20 cellular contexts compared by ENCODE assay signal in genomic region chr15:24675332-24676144, GRCh38. TPM values are rescaled to one million over a fixed set of nuclear protein-coding genes. Genes with fewer than 3 reads are reported as not detected.
DNase-seq lines count a peak whose midpoint lies in the region; ATAC-seq, FAIRE-seq and TF ChIP-seq lines count a peak whose summit lies in the region.
"Had no signal": no experiment of that assay in that cellular context is flagged by ENCODE, and none has a peak within 500 bp of the region (broad histone marks: within the 10 kb centered on the region; RNA-seq: fewer than 3 reads in every experiment).

TSS of gene NPAP1 (plus strand) at chr15:24675775. CDS start at chr15:24675868, 93 bp downstream.

- TF ChIP-seq RAD21 in K562 (CRISPR knock-in tag; conservative IDR thresholded peaks at IDR 0.05 in 1 of 2, IDR thresholded peaks at IDR 0.05 in 1 of 2) = no peak

- TF ChIP-seq EP300 in K562 (IDR thresholded peaks at IDR 0.05; ENCODE audit: low read length) = no peak

- no peak for FAIRE-seq in K562 (lab: Jason Lieb, UNC)

- H3K9ac ChIP-seq in K562 (ENCODE audit: insufficient read depth in 1 of 2, low read depth in 2 of 2, low read length in 2 of 2) (no peak within 1 kb of the TSS), neuronal stem cell (ENCODE audit: low read depth, low read length, poor library complexity) (no peak within 1 kb of the TSS)
- H3K9ac ChIP-seq: BLaER1 had no signal

- H3K4me3 ChIP-seq in right cardiac atrium (ENCODE audit: low read length) (no peak within 1 kb of the TSS), K562 (no peak within 1 kb of the TSS), neuronal stem cell (ENCODE audit: low read length in 2 of 2) (peak within 1 kb of the TSS in 1 of 2 donors; percentile 28), upper lobe of right lung (no peak within 1 kb of the TSS)
- H3K4me3 ChIP-seq: BLaER1 had no signal

- no peak within 1 kb of the TSS for H3K27ac ChIP-seq in right cardiac atrium (ENCODE audit: low read length)
- H3K27ac ChIP-seq in K562 (ENCODE audit: extremely low read depth, low read depth, low read length) = no peak within 1 kb of the TSS
- no peak within 1 kb of the TSS for H3K27ac ChIP-seq in neuronal stem cell (replicated peaks; ENCODE audit: low read length)
- H3K27ac ChIP-seq in upper lobe of right lung = no peak within 1 kb of the TSS
- H3K27ac ChIP-seq: 22Rv1, BLaER1, HL-60 had no signal

- H2BK15ac ChIP-seq in neuronal stem cell (ENCODE audit: low read length) = no peak within 1 kb of the TSS

- no peak for TF ChIP-seq POLR2A in K562 (conservative IDR thresholded peaks at IDR 0.05)

- no peak within 1 kb of the TSS for H3K18ac ChIP-seq in neuronal stem cell (ENCODE audit: low read length)

- no peaks in the 10 kb centered on the region for H3K9me3 ChIP-seq in right cardiac atrium (ENCODE audit: control insufficient read depth, low read length)
- H3K9me3 ChIP-seq in K562 (replicated peaks; ENCODE audit: control insufficient read depth, insufficient read depth, low read depth, low read length) = no peaks in the 10 kb centered on the region
- H3K9me3 ChIP-seq in neuronal stem cell (replicated peaks in 1 of 2; ENCODE audit: control insufficient read depth in 2 of 2, insufficient read depth in 1 of 2, low read depth in 1 of 2, low read length in 2 of 2) = peaks cover 0 to 10% of the 10 kb centered on the region in 2 donors
- no peaks in the 10 kb centered on the region for H3K9me3 ChIP-seq in upper lobe of right lung

- H2BK120ac ChIP-seq in neuronal stem cell (ENCODE audit: low read depth, low read length) = no peak within 1 kb of the TSS

- H3K4me1 ChIP-seq in right cardiac atrium (ENCODE audit: control insufficient read depth, insufficient read depth, low read length) = no peaks in the 10 kb centered on the region
- no peaks in the 10 kb centered on the region for H3K4me1 ChIP-seq in K562 (replicated peaks in 1 of 2; ENCODE audit: control insufficient read depth in 2 of 2, insufficient read depth in 2 of 2, low read length in 2 of 2)
- no peaks in the 10 kb centered on the region for H3K4me1 ChIP-seq in neuronal stem cell (ENCODE audit: control insufficient read depth in 2 of 2, insufficient read depth in 1 of 2, low read depth in 1 of 2, low read length in 2 of 2)
- no peaks in the 10 kb centered on the region for H3K4me1 ChIP-seq in upper lobe of right lung
- H3K4me1 ChIP-seq: BLaER1 had no signal

- no peak within 1 kb of the TSS for H4K8ac ChIP-seq in neuronal stem cell (ENCODE audit: low read depth, low read length)

- H2AFZ ChIP-seq in K562 (ENCODE audit: low read depth, low read length) (no peak within 1 kb of the TSS), neuronal stem cell (ENCODE audit: low read length) (peak within 1 kb of the TSS; percentile 35)

- H4K20me1 ChIP-seq in K562 (replicated peaks; ENCODE audit: control insufficient read depth, insufficient read depth, low read length) = no peaks in the 10 kb centered on the region
- H4K20me1 ChIP-seq: BLaER1 had no signal

- H2AK5ac ChIP-seq in neuronal stem cell (ENCODE audit: low read depth, low read length) = no peak within 1 kb of the TSS

- no peaks in the 10 kb centered on the region for H3K79me1 ChIP-seq in neuronal stem cell (ENCODE audit: low read depth, low read length)

- no peak for TF ChIP-seq CTCF in K562 (IDR thresholded peaks at IDR 0.05 in 2 of 3, conservative IDR thresholded peaks at IDR 0.05 in 1 of 3; ENCODE audit: insufficient read depth in 2 of 3, low read depth in 1 of 3, low read length in 3 of 3)
- TF ChIP-seq CTCF in upper lobe of right lung (IDR thresholded peaks at IDR 0.05) = no peak

- 90% methylated on average over 62 of the region's 62 CpGs for WGBS in right cardiac atrium
- WGBS in K562 (ENCODE audit: insufficient coverage, low coverage, missing lambda C conversion rate) = 1% methylated on average over 25 of the region's 62 CpGs
- no CpG with 5 or more reads among the region's 62 CpGs for WGBS in neuronal stem cell (ENCODE audit: extremely low coverage in 2 of 2, insufficient read length in 2 of 2, insufficient replicate concordance in 1 of 2), 2 donors

- no peak within 1 kb of the TSS for H2BK5ac ChIP-seq in neuronal stem cell (ENCODE audit: low read length)

- DNase-seq in right cardiac atrium (peak in 2 of 3 donors; percentile 37 to 45), Right ventricle myocardium superior (no peak), K562 (ENCODE audit: extremely low read depth in 1 of 4, low spot score in 3 of 4) (no peak), neuronal stem cell (ENCODE audit: low spot score) (no peak), upper lobe of right lung (no peak), NOMO-1 treated with dmso at 0.1 percent for 144 hours (lab: John Stamatoyannopoulos, UW; ENCODE audit: unreplicated experiment) (no peak), NCI-H1048 (lab: John Stamatoyannopoulos, UW) (no peak), DMS114 treated with DMSO at 0.1 percent for 48 hours (lab: John Stamatoyannopoulos, UW; ENCODE audit: unreplicated experiment) (no peak)
- DNase-seq: CD4-positive, alpha-beta memory T cell; DMS79 treated with DMSO at 0.1 percent for 48 hours; GF-D8; HCEC 1CT had no signal

- ATAC-seq in right cardiac atrium (peak; percentile 21 to 31), Right ventricle myocardium superior (ENCODE audit: poor library complexity) (no peak), K562 (no peak), upper lobe of right lung (peak; percentile 26)

- H3K9me1 ChIP-seq in K562 (ENCODE audit: control insufficient read depth, insufficient read depth, low read length) = no peaks in the 10 kb centered on the region

- H3K4me2 ChIP-seq in K562 (ENCODE audit: insufficient read depth, low read length) (no peak within 1 kb of the TSS), neuronal stem cell (ENCODE audit: insufficient read depth, low read length, poor library complexity, severe bottlenecking) (peak within 1 kb of the TSS; percentile 3)
- H3K4me2 ChIP-seq: BLaER1 had no signal

- H2BK12ac ChIP-seq in neuronal stem cell (ENCODE audit: low read length) = no peak within 1 kb of the TSS

- no peak within 1 kb of the TSS for H3K14ac ChIP-seq in neuronal stem cell (ENCODE audit: low read length)

- no peaks in the 10 kb centered on the region for H3K79me2 ChIP-seq in K562 (ENCODE audit: control insufficient read depth, insufficient read depth, low read length)

- POLR2A ChIA-PET in K562 (lab: Yijun Ruan, JAX) = no interaction called here

- H3K27me3 ChIP-seq in right cardiac atrium (ENCODE audit: control insufficient read depth, insufficient read depth) (no peaks in the 10 kb centered on the region), K562 (ENCODE audit: control insufficient read depth in 2 of 2, insufficient read depth in 2 of 2, low read length in 2 of 2) (no peaks in the 10 kb centered on the region), neuronal stem cell (ENCODE audit: control insufficient read depth in 3 of 3, insufficient read depth in 3 of 3, low read depth in 1 of 3, low read length in 3 of 3) (no peaks in the 10 kb centered on the region), upper lobe of right lung (no peaks in the 10 kb centered on the region)
- H3K27me3 ChIP-seq: BLaER1 had no signal

- BruUV-seq in K562 (replicated peaks; lab: Mats Ljungman, UMichigan) = no TSS peak

- CTCF ChIA-PET in K562 (lab: Yijun Ruan, JAX; ENCODE audit: low intra/inter-chr PET ratio) = no interaction called here

- intact Hi-C loops in right cardiac atrium (cut with DNase I) = no loop called here
- intact Hi-C loops in Right ventricle myocardium superior (cut with DNase I) = no loop called here
- intact Hi-C loops in K562 (cut with micrococcal nuclease) = no loop called here
- intact Hi-C loops in upper lobe of right lung (cut with DNase I) = no loop called here

- in situ Hi-C loops in K562 (cut with MboI) = no loop called here

- no peak within 1 kb of the TSS for H3K4ac ChIP-seq in neuronal stem cell (ENCODE audit: low read length)

- H4K91ac ChIP-seq in neuronal stem cell (ENCODE audit: low read depth, low read length, poor library complexity) = no peak within 1 kb of the TSS

- H3K36me3 ChIP-seq in K562 (ENCODE audit: control insufficient read depth, insufficient read depth, low read length) (no peaks in the 10 kb centered on the region), neuronal stem cell (replicated peaks in 1 of 2; ENCODE audit: control insufficient read depth in 2 of 2, insufficient read depth in 2 of 2, low read length in 2 of 2) (no peaks in the 10 kb centered on the region), upper lobe of right lung (no peaks in the 10 kb centered on the region)
- H3K36me3 ChIP-seq: BLaER1 had no signal

- H3K23ac ChIP-seq in neuronal stem cell (ENCODE audit: low read depth, low read length, poor library complexity) = peak within 1 kb of the TSS; percentile 46

RNA-seq across cellular contexts. Expression of gene NPAP1, which starts in this region (rescaled TPM):
- total RNA-seq in right cardiac atrium (under 1 TPM; 0.03 to 0.08 (median 0.04) TPM), Right ventricle myocardium superior (not detected), K562 (2014; rRNA removed) (not detected in 2 replicates), K562 (2014; rRNA removed; fragmentation: Illumina TruSeq; extraction: Trizol) (not detected in 2 replicates), K562 (2015; rRNA removed; fragmentation: Illumina TruSeq; extraction: Trizol) (under 0.01 TPM in 1 of 2 replicates, not detected in the other), K562 (2021) (not detected in 2 replicates), upper lobe of right lung (0.17 TPM)
- polyA plus RNA-seq in right cardiac atrium (not detected), K562 (2011; rRNA removed) (not detected in 2 replicates), K562 (2014; fragmentation: Illumina TruSeq; extraction: Trizol) (0.01 and 0.03 TPM in 2 replicates), K562 (2014; fragmentation: Nextera tagmentation; extraction: Ambion mirVana) (not detected), K562 (2014; rRNA removed) (not detected in 2 replicates)
- total RNA-seq in K562 (2011; cell fraction: chromatin; rRNA removed; ENCODE audit: low replicate concordance) = not detected in 2 replicates
- not detected in 2 replicates for total RNA-seq in K562 (2011; cell fraction: nucleolus; rRNA removed)
- total RNA-seq in K562 (2011; cell fraction: nucleoplasm; rRNA removed) = not detected in 2 replicates
- not detected in 2 replicates for polyA plus RNA-seq in K562 (2011; cell fraction: cytosol; rRNA removed)
- not detected in 2 replicates for polyA plus RNA-seq in K562 (2011; cell fraction: nucleus; rRNA removed)
- polyA plus RNA-seq in K562 (2012) = 0.03 and 0.19 TPM in 2 replicates
- polyA minus RNA-seq in K562 (2011; rRNA and poly(A)+ RNA removed) = not detected in 2 replicates
- polyA minus RNA-seq in K562 (2011; cell fraction: cytosol; rRNA and poly(A)+ RNA removed) = not detected in 2 replicates
- not detected in 2 replicates for polyA minus RNA-seq in K562 (2011; cell fraction: nucleus; rRNA and poly(A)+ RNA removed)
- polyA plus RNA-seq in neuronal stem cell (2013, experiment 1 of 2) = under 0.01 TPM
- polyA plus RNA-seq in neuronal stem cell (2013, experiment 2 of 2) = 0.03 TPM
- total RNA-seq: A673; CD4-positive, alpha-beta memory T cell; H4; HT1080 had no signal
- polyA plus RNA-seq: AG04450; CD14-positive monocyte; CD4-positive, alpha-beta memory T cell had no signal

Comparison
In these comparisons a context has a peak if more than half of its experiments do, and no peak if none do; other contexts are left out.
1. Peak in DNase-seq and ATAC-seq in right cardiac atrium; RNA of the gene not detected or under 1 TPM.
2. Peak in ATAC-seq in upper lobe of right lung; RNA of the gene not detected or under 1 TPM.